18 cellular contexts compared by ENCODE assay signal in the genomic region with DNA sequence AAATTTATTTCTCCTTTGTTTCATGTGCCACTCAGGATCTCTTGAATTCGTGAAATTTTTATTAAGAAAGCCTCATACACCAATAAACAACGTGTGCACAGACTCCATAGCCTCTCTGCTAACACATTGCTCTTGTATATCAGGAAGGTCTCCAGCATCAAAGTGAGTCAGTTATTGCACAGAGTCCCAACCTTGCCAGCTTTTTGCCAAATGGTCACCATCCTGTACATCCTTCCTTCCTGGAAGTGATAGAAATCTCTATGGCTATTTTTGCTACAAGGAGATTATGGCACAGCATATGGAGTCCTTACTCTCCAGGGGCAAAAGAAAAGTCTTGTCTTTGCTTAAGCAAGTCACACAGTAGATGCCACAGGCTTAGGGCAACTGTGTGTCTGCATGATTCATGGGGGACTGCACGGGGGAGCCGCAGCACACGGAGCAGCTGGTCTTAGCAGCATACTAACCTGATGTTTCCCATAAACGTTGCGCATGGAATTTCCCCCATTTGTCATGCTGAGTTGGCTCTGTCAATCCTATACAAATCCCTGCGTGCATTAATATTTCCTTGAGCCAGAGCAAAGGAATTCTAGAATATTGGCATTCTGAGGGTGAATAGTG.
DNase-seq lines count a peak whose midpoint lies in the region; ATAC-seq, FAIRE-seq and TF ChIP-seq lines count a peak whose summit lies in the region.
"Had no signal": no experiment of that assay in that cellular context is flagged by ENCODE, and none has a peak within 500 bp of the region (broad histone marks: within the 10 kb centered on the region; RNA-seq: fewer than 3 reads in every experiment).

No MANE protein-coding gene starts in this region.

- H3K9me3 Mint-ChIP-seq in astrocyte (ENCODE audit: unreplicated experiment) = no peaks in the 10 kb centered on the region
- no peaks in the 10 kb centered on the region for H3K9me3 Mint-ChIP-seq in Caco-2 (ENCODE audit: unreplicated experiment)
- H3K9me3 Mint-ChIP-seq: CD8-positive, alpha-beta memory T cell; dendritic cell treated with granulocyte-macrophage colony-stimulating factor and Interleukin-4, amounts not matched to agents 40 ng/mL and 50 ng/mL, for 4 days; naive B cell had no signal

- H3K27ac Mint-ChIP-seq in astrocyte (ENCODE audit: unreplicated experiment) (peak overlapping the region; percentile 70), Caco-2 (ENCODE audit: unreplicated experiment) (no peak overlapping the region)
- H3K27ac Mint-ChIP-seq: dendritic cell treated with granulocyte-macrophage colony-stimulating factor and Interleukin-4, amounts not matched to agents 40 ng/mL and 50 ng/mL, for 4 days had no signal

- peaks cover 57% of the 10 kb centered on the region for H3K4me1 Mint-ChIP-seq in astrocyte (ENCODE audit: low read depth, unreplicated experiment)
- peaks cover 50% of the 10 kb centered on the region for H3K4me1 Mint-ChIP-seq in Caco-2 (ENCODE audit: low read depth, unreplicated experiment)
- H3K4me1 Mint-ChIP-seq: CD8-positive, alpha-beta memory T cell had no signal

- peak overlapping the region; percentile 31 for H3K4me2 ChIP-seq in astrocyte (ENCODE audit: low read length)

- H3K27me3 Mint-ChIP-seq in astrocyte (ENCODE audit: low read depth, unreplicated experiment) = no peaks in the 10 kb centered on the region
- no peaks in the 10 kb centered on the region for H3K27me3 Mint-ChIP-seq in Caco-2 (ENCODE audit: insufficient read depth, unreplicated experiment)
- H3K27me3 Mint-ChIP-seq: naive B cell had no signal

- FAIRE-seq in astrocyte (lab: Jason Lieb, UNC) = no peak
- FAIRE-seq: islet of Langerhans had no signal

- H3K4me3 Mint-ChIP-seq in astrocyte (ENCODE audit: unreplicated experiment) (no peak overlapping the region), Caco-2 (ENCODE audit: unreplicated experiment) (no peak overlapping the region)
- H3K4me3 Mint-ChIP-seq: CD8-positive, alpha-beta memory T cell; dendritic cell treated with granulocyte-macrophage colony-stimulating factor and Interleukin-4, amounts not matched to agents 40 ng/mL and 50 ng/mL, for 4 days; naive B cell had no signal

- peak overlapping the region; percentile 11 for H3K9ac ChIP-seq in astrocyte (ENCODE audit: low read length)

- peaks cover 58% of the 10 kb centered on the region for H4K20me1 ChIP-seq in astrocyte (ENCODE audit: insufficient read depth, low read length)

- H3K36me3 Mint-ChIP-seq in astrocyte (ENCODE audit: low read depth, unreplicated experiment) = peaks cover 14% of the 10 kb centered on the region
- H3K36me3 Mint-ChIP-seq in Caco-2 (ENCODE audit: insufficient read depth, unreplicated experiment) = peaks cover 32% of the 10 kb centered on the region

- H3K27me3 ChIP-seq in MG63 (no peaks in the 10 kb centered on the region), astrocyte (ENCODE audit: insufficient read depth, low read length) (no peaks in the 10 kb centered on the region), Caco-2 (replicated peaks; ENCODE audit: control insufficient read depth, insufficient read depth, low read length) (no peaks in the 10 kb centered on the region)

- peaks cover 61% of the 10 kb centered on the region for H3K79me2 ChIP-seq in astrocyte (ENCODE audit: insufficient read depth, low read length)

- H3K36me3 ChIP-seq in MG63 (no peaks in the 10 kb centered on the region), astrocyte (ENCODE audit: insufficient read depth, low read length) (no peaks in the 10 kb centered on the region), Caco-2 (ENCODE audit: control insufficient read depth, insufficient read depth, low read length) (no peaks in the 10 kb centered on the region)

- no peaks in the 10 kb centered on the region for H3K9me3 ChIP-seq in MG63
- no peaks in the 10 kb centered on the region for H3K9me3 ChIP-seq in astrocyte (ENCODE audit: insufficient read depth, low read depth, low read length)
- no peaks in the 10 kb centered on the region for H3K9me3 ChIP-seq in Caco-2

- H3K4me1 ChIP-seq in astrocyte (ENCODE audit: insufficient read depth, low read length) = peaks cover 20% of the 10 kb centered on the region
- H3K4me1 ChIP-seq in Caco-2 = peaks cover 37% of the 10 kb centered on the region

- no TSS peak for BruUV-seq in Caco-2 (replicated peaks; lab: Mats Ljungman, UMichigan)

- H3K27ac ChIP-seq in astrocyte (ENCODE audit: low read depth, low read length) = no peak overlapping the region

- no peak for ATAC-seq in GM18498 (IDR thresholded peaks at IDR 0.05; ENCODE audit: unreplicated experiment)
- ATAC-seq in HG02840 (IDR thresholded peaks at IDR 0.05; ENCODE audit: low FRiP score, unreplicated experiment) = no peak

- intact Hi-C loops in Caco-2 (cut with micrococcal nuclease; ENCODE audit: unreplicated experiment) = no loop called here

- POLR2A ChIA-PET in Caco-2 (lab: Charles Lee) = no interaction called here

- TF ChIP-seq CTCF in astrocyte (IDR thresholded peaks at IDR 0.05; ENCODE audit: insufficient read depth, low read depth, low read length) (no peak), Caco-2 (IDR thresholded peaks at IDR 0.05; ENCODE audit: insufficient read depth in 1 of 2, low read depth in 1 of 2, low read length in 1 of 2, severe bottlenecking in 1 of 2, unreplicated experiment in 1 of 2) (no peak)

- DNase-seq in MG63 = peak; percentile 46
- peak; percentile 83 for DNase-seq in astrocyte (ENCODE audit: low read depth)
- DNase-seq in glomerular visceral epithelial cell (ENCODE audit: extremely low spot score) = peak; percentile 91
- DNase-seq in skeletal muscle cell (ENCODE audit: low read depth) = peak; percentile 82
- DNase-seq in Caco-2 = no peak
- no peak for DNase-seq in hypothalamus (lab: John Stamatoyannopoulos, UW)
- DNase-seq: activated CD4-positive, CD25-positive, alpha-beta regulatory T cell treated with anti-CD3 and anti-CD28 coated beads, Interleukin-2, amount 50 U/mL, for 72 hours; activated T-cell treated with anti-CD3 and anti-CD28 coated beads for 4 hours; CD8-positive, alpha-beta memory T cell; foreskin melanocyte; GF-D8; naive B cell; NCI-H2171 treated with DMSO at 0.1 percent for 48 hours; SW 1271 had no signal

- CTCF ChIA-PET in Caco-2 (lab: Charles Lee) = no interaction called here

- no peak overlapping the region for H3K4me3 ChIP-seq in MG63
- H3K4me3 ChIP-seq in astrocyte (ENCODE audit: insufficient read depth, low read depth, low read length) = no peak overlapping the region
- no peak overlapping the region for H3K4me3 ChIP-seq in skeletal muscle cell (ENCODE audit: low read depth, low read length)
- H3K4me3 ChIP-seq in Caco-2 (ENCODE audit: low read depth, low read length) = no peak overlapping the region

- no peak overlapping the region for H2AFZ ChIP-seq in astrocyte (ENCODE audit: low read depth, low read length)

Comparison
In these comparisons a context has a peak if more than half of its experiments do, and no peak if none do; other contexts are left out.
1. DNase-seq: peak in MG63 (single experiment), astrocyte (single experiment), glomerular visceral epithelial cell (single experiment) and skeletal muscle cell (single experiment); none in Caco-2 (0 of 2) and hypothalamus (0 of 51).